14 cellular contexts compared by ENCODE assay signal in the genomic region with DNA sequence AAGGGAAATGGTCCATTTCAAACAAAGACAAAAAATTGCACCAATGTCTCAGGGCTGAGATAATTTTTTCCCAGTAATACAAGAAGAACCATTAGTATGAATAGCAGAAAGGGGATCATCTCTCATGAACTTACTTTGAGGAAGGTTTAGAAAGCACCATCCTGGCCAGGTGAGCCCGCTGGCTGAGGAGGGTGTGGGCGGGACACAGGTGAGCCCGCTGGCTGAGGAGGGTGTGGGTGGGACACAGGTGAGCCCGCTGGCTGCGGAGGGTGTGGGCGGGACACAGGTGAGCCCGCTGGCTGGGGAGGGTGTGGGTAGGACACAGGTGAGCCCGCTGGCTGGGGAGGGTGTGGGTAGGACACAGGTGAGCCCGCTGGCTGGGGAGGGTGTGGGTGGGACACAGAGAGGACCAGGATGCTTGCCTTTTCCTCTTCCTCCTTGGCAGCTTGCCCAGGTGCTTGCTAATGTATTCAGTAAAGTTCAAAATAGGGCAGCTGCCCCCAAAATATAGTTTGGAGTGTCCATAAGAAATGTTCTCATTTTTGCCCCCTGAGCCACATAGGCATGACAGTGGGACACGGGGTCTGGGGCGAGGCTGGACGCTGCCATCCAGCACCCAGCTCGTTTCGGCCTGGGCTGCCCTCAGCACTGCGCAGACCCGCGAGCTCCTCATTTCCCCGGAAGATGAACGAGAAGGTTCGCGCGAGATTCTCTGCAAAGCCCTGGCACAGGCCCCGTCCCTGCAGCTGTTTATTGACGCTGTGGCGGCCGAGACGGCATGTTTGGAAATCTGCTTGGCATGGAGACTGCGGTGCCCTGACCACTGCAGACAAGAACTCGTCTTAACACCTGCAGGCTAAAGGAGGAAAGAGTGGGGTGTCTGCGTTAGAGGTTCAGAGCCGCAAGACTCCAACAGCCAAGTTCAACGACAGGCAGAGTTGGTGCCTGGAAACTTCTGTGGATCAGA.
DNase-seq lines count a peak whose midpoint lies in the region; ATAC-seq and TF ChIP-seq lines count a peak whose summit lies in the region.
"Had no signal": no experiment of that assay in that cellular context is flagged by ENCODE, and none has a peak within 500 bp of the region (broad histone marks: within the 10 kb centered on the region; RNA-seq: fewer than 3 reads in every experiment).

No MANE protein-coding gene starts in this region.

- H3K27me3 ChIP-seq in MG63, result no peaks in the 10 kb centered on the region

- TF ChIP-seq CTCF in brain (conservative IDR thresholded peaks at IDR 0.05) (no peak), osteocyte (IDR thresholded peaks at IDR 0.05) (no peak)

- no peak for ATAC-seq in HG02973 (IDR thresholded peaks at IDR 0.05; ENCODE audit: unreplicated experiment)
- ATAC-seq: stimulated activated naive B cell treated with anti-CD40 and anti-IgM and Interleukin-4, amounts not matched to agents 10 μg/mL and 1 μg/mL and 100 μg/mL, for 72 hours had no signal

- H3K27me3 Mint-ChIP-seq in brain, result peaks cover 6% of the 10 kb centered on the region
- peaks cover 31% of the 10 kb centered on the region for H3K27me3 Mint-ChIP-seq in osteocyte (ENCODE audit: unreplicated experiment)

- H3K36me3 ChIP-seq in MG63, result no peaks in the 10 kb centered on the region

- no peak overlapping the region for H3K4me3 Mint-ChIP-seq in brain
- H3K4me3 Mint-ChIP-seq in osteocyte (ENCODE audit: unreplicated experiment), result no peak overlapping the region
- H3K4me3 Mint-ChIP-seq: activated naive CD8-positive, alpha-beta T cell treated with anti-CD3 and anti-CD28 coated beads, Interleukin-2, amount 10 ng/mL, durations not matched to agents 7 days and 5 days; stimulated activated naive B cell treated with anti-CD40 and anti-IgM and Interleukin-4, amounts not matched to agents 10 μg/mL and 1 μg/mL and 100 μg/mL, for 72 hours had no signal

- H3K4me3 ChIP-seq in MG63, result no peak overlapping the region
- H3K4me3 ChIP-seq: hepatocyte had no signal

- H3K9me3 ChIP-seq in MG63, result no peaks in the 10 kb centered on the region

- H3K27ac Mint-ChIP-seq in brain, result peak overlapping the region in 3 of 5 experiments; percentile 78 to 95 (median 85)
- no peak overlapping the region for H3K27ac Mint-ChIP-seq in osteocyte (ENCODE audit: unreplicated experiment)
- H3K27ac Mint-ChIP-seq: stimulated activated naive B cell treated with anti-CD40 and anti-IgM and Interleukin-4, amounts not matched to agents 10 μg/mL and 1 μg/mL and 100 μg/mL, for 72 hours had no signal

- DNase-seq in NCI-H510A treated with DMSO at 0.1 percent for 48 hours (lab: John Stamatoyannopoulos, UW), result peak; percentile 9
- no peak for DNase-seq in NCI-H510A (lab: John Stamatoyannopoulos, UW)
- peak; percentile 17 for DNase-seq in MG63
- peak; percentile 81 for DNase-seq in osteocyte (ENCODE audit: extremely low spot score, unreplicated experiment)
- DNase-seq in stimulated activated CD4-positive, alpha-beta T cell treated with anti-CD3 and anti-CD28 coated beads, Interleukin-2, amount 100 ng/mL, for 24 hours, result no peak
- no peak for DNase-seq in activated gamma-delta T cell (lab: John Stamatoyannopoulos, UW)
- DNase-seq: activated naive CD8-positive, alpha-beta T cell treated with anti-CD3 and anti-CD28 coated beads, Interleukin-2, amount 10 ng/mL, durations not matched to agents 7 days and 5 days; IMR-90; small intestine; stimulated activated naive B cell treated with anti-CD40 and anti-IgM and Interleukin-4, amounts not matched to agents 10 μg/mL and 1 μg/mL and 100 μg/mL, for 72 hours; SW 1271 had no signal

- H3K9me3 Mint-ChIP-seq in brain, result peaks cover 0 to 78% (median 2%) of the 10 kb centered on the region in 5 experiments
- H3K9me3 Mint-ChIP-seq in osteocyte (ENCODE audit: unreplicated experiment), result no peaks in the 10 kb centered on the region
- H3K9me3 Mint-ChIP-seq: activated naive CD8-positive, alpha-beta T cell treated with anti-CD3 and anti-CD28 coated beads, Interleukin-2, amount 10 ng/mL, durations not matched to agents 7 days and 5 days; stimulated activated naive B cell treated with anti-CD40 and anti-IgM and Interleukin-4, amounts not matched to agents 10 μg/mL and 1 μg/mL and 100 μg/mL, for 72 hours had no signal

- H3K36me3 Mint-ChIP-seq in brain (no peaks in the 10 kb centered on the region), osteocyte (ENCODE audit: unreplicated experiment) (no peaks in the 10 kb centered on the region)
- H3K36me3 Mint-ChIP-seq: activated naive CD8-positive, alpha-beta T cell treated with anti-CD3 and anti-CD28 coated beads, Interleukin-2, amount 10 ng/mL, durations not matched to agents 7 days and 5 days had no signal

- peaks cover 96% of the 10 kb centered on the region for H3K4me1 Mint-ChIP-seq in brain
- H3K4me1 Mint-ChIP-seq in osteocyte (ENCODE audit: unreplicated experiment), result peaks cover 5% of the 10 kb centered on the region

Comparison
In these comparisons a context has a peak if more than half of its experiments do, and no peak if none do; other contexts are left out.
1. DNase-seq: peak in NCI-H510A treated with DMSO at 0.1 percent for 48 hours (single experiment), MG63 (single experiment) and osteocyte (single experiment); none in NCI-H510A (single experiment), stimulated activated CD4-positive, alpha-beta T cell treated with anti-CD3 and anti-CD28 coated beads, Interleukin-2, amount 100 ng/mL, for 24 hours (0 of 2) and activated gamma-delta T cell (single experiment).